In the genomic region with DNA sequence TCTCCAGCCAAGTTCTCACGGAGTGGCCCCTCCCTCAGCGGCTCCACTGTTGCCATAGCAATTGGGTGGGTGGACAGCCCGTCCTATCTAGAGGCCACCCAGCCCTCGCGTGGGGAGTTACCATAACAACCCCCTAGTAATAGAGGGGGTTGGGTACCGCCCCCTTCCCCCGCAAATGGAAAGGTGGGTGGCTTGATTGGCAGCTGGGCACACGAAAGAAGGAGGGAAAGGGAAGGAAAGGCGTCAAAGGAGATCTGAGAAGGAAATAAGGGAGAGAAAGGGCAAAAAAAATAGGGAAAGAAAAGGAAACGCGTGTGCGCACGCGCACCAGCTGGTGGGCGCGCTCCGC, we compare ENCODE assay signal across 9 cellular contexts. TPM values are rescaled to one million over a fixed set of nuclear protein-coding genes. Genes with fewer than 3 reads are reported as not detected.
DNase-seq lines count a peak whose midpoint lies in the region; ATAC-seq and TF ChIP-seq lines count a peak whose summit lies in the region.
"Not testable (repeated sequence)": the region's sequence is repeated elsewhere in the genome, so short reads cannot be mapped to it uniquely, and the experiment has no call there.
"Had no signal": no experiment of that assay in that cellular context is flagged by ENCODE, and none has a peak within 500 bp of the region (broad histone marks: within the 10 kb centered on the region; RNA-seq: fewer than 3 reads in every experiment).

No MANE protein-coding gene starts in this region.

- H3K9ac ChIP-seq in mesenchymal stem cell (ENCODE audit: low read length) (peak overlapping the region; percentile 81), skeletal muscle tissue (ENCODE audit: low read depth in 1 of 3, low read length in 3 of 3) (peak overlapping the region; percentile 77 to 92 (median 83))

- not testable (repeated sequence) for H3K27me3 Mint-ChIP-seq in activated naive CD8-positive, alpha-beta T cell treated with anti-CD3 and anti-CD28 coated beads, Interleukin-2, amount 10 ng/mL, durations not matched to agents 7 days and 5 days

- H3K9me3 ChIP-seq in PC-9 (ENCODE audit: insufficient read depth, low read depth); esophagus squamous epithelium; mesenchymal stem cell (ENCODE audit: control insufficient read depth, low read length); skeletal muscle tissue (ENCODE audit: control insufficient read depth in 3 of 3, low read length in 3 of 3): not testable (repeated sequence)

- WGBS in esophagus squamous epithelium, 2 donors = 0% methylated on average over 9 of the region's 17 CpGs
- WGBS in mesenchymal stem cell = 0% methylated on average over 8 of the region's 17 CpGs

- H3K23ac ChIP-seq in mesenchymal stem cell (ENCODE audit: low read length in 2 of 2) = not testable (repeated sequence)

- peak overlapping the region; percentile 85 for H3K4me2 ChIP-seq in PC-9
- H3K4me2 ChIP-seq in mesenchymal stem cell (ENCODE audit: low read length, poor library complexity, severe bottlenecking) = peak overlapping the region; percentile 77

- TF ChIP-seq CTCF in AG10803 (conservative IDR thresholded peaks at IDR 0.05; ENCODE audit: low read length); PC-9 (conservative IDR thresholded peaks at IDR 0.05); esophagus squamous epithelium (IDR thresholded peaks at IDR 0.05): not testable (repeated sequence)

- peak overlapping the region; percentile 100 for H2AFZ ChIP-seq in PC-9
- not testable (repeated sequence) for H2AFZ ChIP-seq in mesenchymal stem cell (ENCODE audit: low read depth, low read length)

- peak overlapping the region; percentile 88 for H3K27ac Mint-ChIP-seq in activated naive CD8-positive, alpha-beta T cell treated with anti-CD3 and anti-CD28 coated beads, Interleukin-2, amount 10 ng/mL, durations not matched to agents 7 days and 5 days

- ATAC-seq in GM19438 (IDR thresholded peaks at IDR 0.05; ENCODE audit: low read depth, unreplicated experiment) (peak; percentile 16), HG02970 (IDR thresholded peaks at IDR 0.05; ENCODE audit: low FRiP score, unreplicated experiment) (peak; percentile 20)
- ATAC-seq in activated naive CD8-positive, alpha-beta T cell treated with anti-CD3 and anti-CD28 coated beads, Interleukin-2, amount 10 ng/mL, durations not matched to agents 7 days and 5 days (ENCODE audit: low read depth) = not testable (repeated sequence)

- peaks cover 21% of the 10 kb centered on the region; the same call in 1 of the 2 replicates for H4K20me1 ChIP-seq in PC-9 (ENCODE audit: insufficient read depth)

- not testable (repeated sequence) for H4K8ac ChIP-seq in mesenchymal stem cell (ENCODE audit: low read length)

- not testable (repeated sequence) for H3K18ac ChIP-seq in mesenchymal stem cell (ENCODE audit: low read depth in 1 of 2, low read length in 2 of 2)

- not testable (repeated sequence) for DNase-seq in AG10803 (ENCODE audit: low read depth); PC-9; activated naive CD8-positive, alpha-beta T cell treated with anti-CD3 and anti-CD28 coated beads, Interleukin-2, amount 10 ng/mL, durations not matched to agents 7 days and 5 days; esophagus squamous epithelium (lab: John Stamatoyannopoulos, UW); mesenchymal stem cell

- CTCF ChIA-PET in PC-9 (lab: Charles Lee) = not testable (repeated sequence)

- not testable (repeated sequence) for H2BK5ac ChIP-seq in mesenchymal stem cell (ENCODE audit: low read depth, low read length, poor library complexity, severe bottlenecking)

- H3K4me1 Mint-ChIP-seq in activated naive CD8-positive, alpha-beta T cell treated with anti-CD3 and anti-CD28 coated beads, Interleukin-2, amount 10 ng/mL, durations not matched to agents 7 days and 5 days = peaks cover 27% of the 10 kb centered on the region

- H2BK120ac ChIP-seq in mesenchymal stem cell (ENCODE audit: low read depth, low read length) = not testable (repeated sequence)

- POLR2A ChIA-PET in PC-9 (lab: Charles Lee; ENCODE audit: unreplicated experiment) = interaction anchor here (0.6 to 1.0 kb wide), 2 partner anchors 37 to 150 kb away, joined by 4 to 6 read pairs; partner anchors contain the start of gene PSMB6
- POLR2A ChIA-PET in activated naive CD8-positive, alpha-beta T cell treated with anti-CD3 and anti-CD28 coated beads, Interleukin-2, amount 10 ng/mL, durations not matched to agents 7 days and 5 days (lab: Charles Lee) = interaction anchor here (1.3 to 1.5 kb wide), 2 partner anchors 25 to 44 kb away, joined by 3 read pairs; no protein-coding TSS in a partner anchor

- not testable (repeated sequence) for H4K91ac ChIP-seq in mesenchymal stem cell (ENCODE audit: low read length)

- H3F3A ChIP-seq in PC-9 (ENCODE audit: insufficient read depth, low read depth) = not testable (repeated sequence)

- peak overlapping the region; percentile 91 for H3K27ac ChIP-seq in PC-9
- peak overlapping the region; percentile 92 to 99 (median 97) for H3K27ac ChIP-seq in esophagus squamous epithelium
- peak overlapping the region; percentile 74 for H3K27ac ChIP-seq in mesenchymal stem cell (ENCODE audit: low read length, poor library complexity, severe bottlenecking)
- peak overlapping the region; percentile 82 for H3K27ac ChIP-seq in skeletal muscle tissue (ENCODE audit: low read depth, low read length)

- H3K9me2 ChIP-seq in PC-9 (ENCODE audit: insufficient read depth) = not testable (repeated sequence)

- H2BK15ac ChIP-seq in mesenchymal stem cell (ENCODE audit: low read depth, poor library complexity, severe bottlenecking) = not testable (repeated sequence)

- H3K4me3 Mint-ChIP-seq in activated naive CD8-positive, alpha-beta T cell treated with anti-CD3 and anti-CD28 coated beads, Interleukin-2, amount 10 ng/mL, durations not matched to agents 7 days and 5 days = peak overlapping the region; percentile 97

- H3K9me3 Mint-ChIP-seq in activated naive CD8-positive, alpha-beta T cell treated with anti-CD3 and anti-CD28 coated beads, Interleukin-2, amount 10 ng/mL, durations not matched to agents 7 days and 5 days = not testable (repeated sequence)

- not testable (repeated sequence) for H3K36me3 Mint-ChIP-seq in activated naive CD8-positive, alpha-beta T cell treated with anti-CD3 and anti-CD28 coated beads, Interleukin-2, amount 10 ng/mL, durations not matched to agents 7 days and 5 days

- H2AK5ac ChIP-seq in mesenchymal stem cell (ENCODE audit: low read length, severe bottlenecking) = not testable (repeated sequence)

- H3K4me1 ChIP-seq in PC-9 (replicated peaks; ENCODE audit: insufficient read depth) (peaks cover 18% of the 10 kb centered on the region), esophagus squamous epithelium (peaks cover 29 to 42% (median 34%) of the 10 kb centered on the region in 3 donors), mesenchymal stem cell (ENCODE audit: control insufficient read depth, insufficient read depth, low read depth, low read length) (peaks cover 12% of the 10 kb centered on the region), skeletal muscle tissue (ENCODE audit: control insufficient read depth in 3 of 3, insufficient read depth in 3 of 3, low read length in 3 of 3) (peaks cover 22 to 34% (median 31%) of the 10 kb centered on the region in 3 donors)

- H3K27me3 ChIP-seq in PC-9 (ENCODE audit: insufficient read depth, low read depth); esophagus squamous epithelium; mesenchymal stem cell (ENCODE audit: control insufficient read depth in 1 of 2, insufficient read depth in 1 of 2, low read length in 2 of 2); skeletal muscle tissue (ENCODE audit: control insufficient read depth in 3 of 3, insufficient read depth in 3 of 3, low read length in 3 of 3): not testable (repeated sequence)

- H3K4ac ChIP-seq in mesenchymal stem cell (ENCODE audit: low read depth in 1 of 2, low read length in 2 of 2) = not testable (repeated sequence)

- TF ChIP-seq POLR2A in esophagus squamous epithelium (IDR thresholded peaks at IDR 0.05) = not testable (repeated sequence)

- H3K79me2 ChIP-seq in PC-9 (ENCODE audit: low read depth) = peaks cover 44% of the 10 kb centered on the region

- H2BK12ac ChIP-seq in mesenchymal stem cell (ENCODE audit: low read length in 2 of 2) = not testable (repeated sequence)

- not testable (repeated sequence) for H3K79me1 ChIP-seq in mesenchymal stem cell (replicated peaks; ENCODE audit: low read length, poor library complexity, severe bottlenecking)

- not testable (repeated sequence) for BruUV-seq in PC-9 (replicated peaks; lab: Mats Ljungman, UMichigan)

- H3K14ac ChIP-seq in mesenchymal stem cell (ENCODE audit: low read length in 2 of 2) = not testable (repeated sequence)

- intact Hi-C loops in PC-9 (cut with micrococcal nuclease; ENCODE audit: unreplicated experiment) = loop anchor here (10.0 kb wide), 1 partner anchor 112 kb away; the partner anchor contains the start of genes PFN1, RNF167 and SLC25A11
- intact Hi-C loops in esophagus squamous epithelium (cut with DNase I) = not testable (repeated sequence)

- not testable (repeated sequence) for H3K36me3 ChIP-seq in PC-9 (ENCODE audit: low read depth); esophagus squamous epithelium; mesenchymal stem cell (ENCODE audit: control insufficient read depth in 1 of 2, insufficient read depth in 2 of 2, low read depth in 1 of 2, low read length in 2 of 2); skeletal muscle tissue (ENCODE audit: control insufficient read depth in 3 of 3, insufficient read depth in 3 of 3, low read length in 3 of 3)

- H3K4me3 ChIP-seq in AG10803 (ENCODE audit: low read length) (peak overlapping the region; percentile 68), PC-9 (peak overlapping the region; percentile 66; the same call in 1 of the 2 replicates), esophagus squamous epithelium (peak overlapping the region; percentile 82 to 100 (median 94)), mesenchymal stem cell (ENCODE audit: insufficient read depth in 1 of 2, low read depth in 1 of 2, low read length in 2 of 2) (peak overlapping the region in 1 of 2 experiments; percentile 95), skeletal muscle tissue (ENCODE audit: low read length in 3 of 3) (peak overlapping the region; percentile 87 to 88 (median 88))

RNA-seq across cellular contexts. Expression of gene MINK1, which starts 0.3 kb away (rescaled TPM):
- total RNA-seq in PC-9 (2021) (160 and 190 TPM in 2 replicates), esophagus squamous epithelium (100 to 1,000 TPM in 3 of 4 donors, 10 to 100 TPM in 1; 50.1 to 156 (median 117) TPM), skeletal muscle tissue (13.0 TPM)
- 100 to 1,000 TPM; 123 to 128 TPM for total RNA-seq in activated naive CD8-positive, alpha-beta T cell treated with anti-CD3 and anti-CD28 coated beads, Interleukin-2, amount 10 ng/mL, durations not matched to agents 7 days and 5 days
- polyA plus RNA-seq in mesenchymal stem cell (2013, experiment 1 of 2) = 41.2 TPM
- polyA plus RNA-seq in mesenchymal stem cell (2013, experiment 2 of 2) = 38.5 TPM

RNA-seq across cellular contexts. Expression of gene PLD2, which starts 25.9 kb away (rescaled TPM):
- total RNA-seq in PC-9 (2021) (95.5 and 116 TPM in 2 replicates), esophagus squamous epithelium (100 to 1,000 TPM in 1 of 4 donors, 10 to 100 TPM in 3; 38.7 to 114 (median 86.7) TPM), skeletal muscle tissue (9.9 TPM)
- total RNA-seq in activated naive CD8-positive, alpha-beta T cell treated with anti-CD3 and anti-CD28 coated beads, Interleukin-2, amount 10 ng/mL, durations not matched to agents 7 days and 5 days = 10 to 100 TPM; 18.8 to 21.7 TPM
- 12.3 TPM for polyA plus RNA-seq in mesenchymal stem cell (2013, experiment 1 of 2)
- 12.6 TPM for polyA plus RNA-seq in mesenchymal stem cell (2013, experiment 2 of 2)

RNA-seq across cellular contexts. Expression of gene PSMB6, which starts 36.8 kb away (rescaled TPM):
- total RNA-seq in PC-9 (2021) = 214 and 326 TPM in 2 replicates
- 10 to 100 TPM; 81.4 to 83.1 TPM for total RNA-seq in activated naive CD8-positive, alpha-beta T cell treated with anti-CD3 and anti-CD28 coated beads, Interleukin-2, amount 10 ng/mL, durations not matched to agents 7 days and 5 days
- 100 to 1,000 TPM; 154 to 216 (median 201) TPM for total RNA-seq in esophagus squamous epithelium
- polyA plus RNA-seq in mesenchymal stem cell (2013, experiment 1 of 2) = 216 TPM
- polyA plus RNA-seq in mesenchymal stem cell (2013, experiment 2 of 2) = 223 TPM
- 105 TPM for total RNA-seq in skeletal muscle tissue

RNA-seq across cellular contexts. Expression of gene GLTPD2, which starts 44.0 kb away (rescaled TPM):
- total RNA-seq in PC-9 (2021) (not detected in 2 replicates), esophagus squamous epithelium (1 to 10 TPM in 3 of 4 donors, not detected in 1; 1.1 to 2.0 (median 1.1) TPM), skeletal muscle tissue (not detected)
- not detected for total RNA-seq in activated naive CD8-positive, alpha-beta T cell treated with anti-CD3 and anti-CD28 coated beads, Interleukin-2, amount 10 ng/mL, durations not matched to agents 7 days and 5 days
- polyA plus RNA-seq in mesenchymal stem cell (2013, experiment 1 of 2) = not detected
- not detected for polyA plus RNA-seq in mesenchymal stem cell (2013, experiment 2 of 2)
- total RNA-seq: frontal cortex had no signal
